In genomic region chr14:64501326-64502171, GRCh38 we compare ENCODE assay signal across 8 cellular contexts. TPM values are rescaled to one million over a fixed set of nuclear protein-coding genes. Genes with fewer than 3 reads are reported as not detected.
DNase-seq lines count a peak whose midpoint lies in the region; ATAC-seq, FAIRE-seq and TF ChIP-seq lines count a peak whose summit lies in the region.

No MANE protein-coding gene starts in this region.

- 27% methylated on average over 8 of the region's 8 CpGs for WGBS in mesenchymal stem cell
- WGBS in urinary bladder, result 31% methylated on average over 8 of the region's 8 CpGs

- H3K4me2 ChIP-seq in mesenchymal stem cell (ENCODE audit: low read length, poor library complexity, severe bottlenecking), result peak overlapping the region; percentile 55

- H3K27me3 Mint-ChIP-seq in activated CD8-positive, alpha-beta memory T cell treated with anti-CD3 and anti-CD28 coated beads, Interleukin-2, amount 10 ng/mL, durations not matched to agents 7 days and 5 days, result no peaks in the 10 kb centered on the region
- H3K27me3 Mint-ChIP-seq in chondrocyte (ENCODE audit: low read depth), result no peaks in the 10 kb centered on the region

- H3K4me3 Mint-ChIP-seq in activated CD8-positive, alpha-beta memory T cell treated with anti-CD3 and anti-CD28 coated beads, Interleukin-2, amount 10 ng/mL, durations not matched to agents 7 days and 5 days, result peak overlapping the region; percentile 91
- peak overlapping the region; percentile 43 for H3K4me3 Mint-ChIP-seq in chondrocyte (ENCODE audit: unreplicated experiment)

- H2BK15ac ChIP-seq in mesenchymal stem cell (ENCODE audit: low read depth, poor library complexity, severe bottlenecking), result no peak overlapping the region

- peaks cover 43% of the 10 kb centered on the region for H3K4me1 Mint-ChIP-seq in activated CD8-positive, alpha-beta memory T cell treated with anti-CD3 and anti-CD28 coated beads, Interleukin-2, amount 10 ng/mL, durations not matched to agents 7 days and 5 days
- peaks cover 46% of the 10 kb centered on the region for H3K4me1 Mint-ChIP-seq in chondrocyte (ENCODE audit: low read depth)

- no peak overlapping the region for H3K23ac ChIP-seq in mesenchymal stem cell (ENCODE audit: low read length in 2 of 2)

- H3K14ac ChIP-seq in mesenchymal stem cell (ENCODE audit: low read length in 2 of 2), result no peak overlapping the region

- peak; percentile 49 for DNase-seq in activated CD8-positive, alpha-beta memory T cell treated with anti-CD3 and anti-CD28 coated beads, Interleukin-2, amount 10 ng/mL, durations not matched to agents 7 days and 5 days
- DNase-seq in activated CD8-positive, alpha-beta memory T cell treated with anti-CD3 and anti-CD28 coated beads, Interleukin-2, amount 50 U/mL, for 48 hours, result no peak
- DNase-seq in RCC 7860 (ENCODE audit: low spot score), result peak; percentile 69
- DNase-seq in chondrocyte (ENCODE audit: low spot score), result no peak
- DNase-seq in mesenchymal stem cell, result peak; percentile 88
- DNase-seq in GM10266 (ENCODE audit: extremely low spot score), result no peak
- DNase-seq in putamen (ENCODE audit: low spot score), result no peak

- CTCF ChIA-PET in activated CD8-positive, alpha-beta memory T cell treated with anti-CD3 and anti-CD28 coated beads, Interleukin-2, amount 10 ng/mL, durations not matched to agents 7 days and 5 days (lab: Charles Lee), result interaction anchor here (1.0 to 3.3 kb wide), 9 partner anchors 10 to 72 kb away, joined by 3 to 22 read pairs (median 4); no protein-coding TSS in a partner anchor

- no peak overlapping the region for H2BK120ac ChIP-seq in mesenchymal stem cell (ENCODE audit: low read depth, low read length)

- no peak for ATAC-seq in activated CD8-positive, alpha-beta memory T cell treated with anti-CD3 and anti-CD28 coated beads, Interleukin-2, amount 10 ng/mL, durations not matched to agents 7 days and 5 days

- peak overlapping the region; percentile 22 for H4K8ac ChIP-seq in mesenchymal stem cell (ENCODE audit: low read length)

- no peaks in the 10 kb centered on the region for H3K9me3 ChIP-seq in mesenchymal stem cell (ENCODE audit: control insufficient read depth, low read length)

- H2AFZ ChIP-seq in mesenchymal stem cell (ENCODE audit: low read depth, low read length), result no peak overlapping the region

- H4K91ac ChIP-seq in mesenchymal stem cell (ENCODE audit: low read length), result peak overlapping the region; percentile 14

- H3K4ac ChIP-seq in mesenchymal stem cell (ENCODE audit: low read depth in 1 of 2, low read length in 2 of 2), result peak overlapping the region; percentile 37 to 81

- TF ChIP-seq CTCF in chondrocyte (IDR thresholded peaks at IDR 0.05) (peak; percentile 41), GM10266 (IDR thresholded peaks at IDR 0.05; ENCODE audit: control insufficient read depth, insufficient read depth, low read depth, missing control alignments) (no peak)

- H3K27ac Mint-ChIP-seq in activated CD8-positive, alpha-beta memory T cell treated with anti-CD3 and anti-CD28 coated beads, Interleukin-2, amount 10 ng/mL, durations not matched to agents 7 days and 5 days, result peak overlapping the region; percentile 99
- H3K27ac Mint-ChIP-seq in chondrocyte (ENCODE audit: unreplicated experiment), result peak overlapping the region; percentile 63

- H3K9ac ChIP-seq in mesenchymal stem cell (ENCODE audit: low read length), result peak overlapping the region; percentile 97

- H3K4me3 ChIP-seq in mesenchymal stem cell (ENCODE audit: insufficient read depth in 1 of 2, low read depth in 1 of 2, low read length in 2 of 2) (peak overlapping the region in 1 of 2 experiments; percentile 93), urinary bladder (ENCODE audit: low read depth, low read length) (peak overlapping the region; percentile 7)

- no peaks in the 10 kb centered on the region for H3K27me3 ChIP-seq in mesenchymal stem cell (ENCODE audit: control insufficient read depth in 1 of 2, insufficient read depth in 1 of 2, low read length in 2 of 2)

- H3K79me1 ChIP-seq in mesenchymal stem cell (replicated peaks; ENCODE audit: low read length, poor library complexity, severe bottlenecking), result peaks cover 4% of the 10 kb centered on the region

- H2BK12ac ChIP-seq in mesenchymal stem cell (ENCODE audit: low read length in 2 of 2), result peak overlapping the region; percentile 22 to 64

- no peaks in the 10 kb centered on the region for H3K9me3 Mint-ChIP-seq in activated CD8-positive, alpha-beta memory T cell treated with anti-CD3 and anti-CD28 coated beads, Interleukin-2, amount 10 ng/mL, durations not matched to agents 7 days and 5 days (ENCODE audit: low read depth)
- H3K9me3 Mint-ChIP-seq in chondrocyte (ENCODE audit: low read depth), result no peaks in the 10 kb centered on the region

- H2BK5ac ChIP-seq in mesenchymal stem cell (ENCODE audit: low read depth, low read length, poor library complexity, severe bottlenecking), result no peak overlapping the region

- H3K4me1 ChIP-seq in mesenchymal stem cell (ENCODE audit: control insufficient read depth, insufficient read depth, low read depth, low read length) (peaks cover 11% of the 10 kb centered on the region), urinary bladder (ENCODE audit: insufficient read depth) (peaks cover 1% of the 10 kb centered on the region)

- peak overlapping the region; percentile 69 for H2AK5ac ChIP-seq in mesenchymal stem cell (ENCODE audit: low read length, severe bottlenecking)

- peaks cover 56% of the 10 kb centered on the region for H3K36me3 Mint-ChIP-seq in activated CD8-positive, alpha-beta memory T cell treated with anti-CD3 and anti-CD28 coated beads, Interleukin-2, amount 10 ng/mL, durations not matched to agents 7 days and 5 days
- no peaks in the 10 kb centered on the region for H3K36me3 Mint-ChIP-seq in chondrocyte (ENCODE audit: low read depth)

- peaks cover 0 to 16% of the 10 kb centered on the region in 2 experiments for H3K36me3 ChIP-seq in mesenchymal stem cell (ENCODE audit: control insufficient read depth in 1 of 2, insufficient read depth in 2 of 2, low read depth in 1 of 2, low read length in 2 of 2)
- peaks cover 2% of the 10 kb centered on the region for H3K36me3 ChIP-seq in urinary bladder (ENCODE audit: insufficient read depth)

- FAIRE-seq in RCC 7860 (lab: Jason Lieb, UNC), result peak; percentile 26

- H3K18ac ChIP-seq in mesenchymal stem cell (ENCODE audit: low read depth in 1 of 2, low read length in 2 of 2), result peak overlapping the region; percentile 63 to 69

- H3K27ac ChIP-seq in mesenchymal stem cell (ENCODE audit: low read length, poor library complexity, severe bottlenecking) (peak overlapping the region; percentile 13), urinary bladder (ENCODE audit: low read depth) (peak overlapping the region; percentile 72)

RNA-seq across cellular contexts. Expression of gene ZBTB25, which starts 2.1 kb away (rescaled TPM):
- total RNA-seq in activated CD8-positive, alpha-beta memory T cell treated with anti-CD3 and anti-CD28 coated beads, Interleukin-2, amount 10 ng/mL, durations not matched to agents 7 days and 5 days, result 10 to 100 TPM; 31.4 to 42.8 TPM
- total RNA-seq in chondrocyte, result 9.3 to 12.1 TPM (median 9.7 TPM) in 3 replicates
- polyA plus RNA-seq in mesenchymal stem cell (2013, experiment 1 of 2), result 5.2 TPM
- polyA plus RNA-seq in mesenchymal stem cell (2013, experiment 2 of 2), result 5.1 TPM
- 14.5 TPM for total RNA-seq in urinary bladder
- polyA plus RNA-seq in urinary bladder, result 5.9 TPM

RNA-seq across cellular contexts. Expression of gene ZBTB1, which starts 3.0 kb away (rescaled TPM):
- 10 to 100 TPM; 73.3 to 84.2 TPM for total RNA-seq in activated CD8-positive, alpha-beta memory T cell treated with anti-CD3 and anti-CD28 coated beads, Interleukin-2, amount 10 ng/mL, durations not matched to agents 7 days and 5 days
- total RNA-seq in chondrocyte (48.5 to 49.9 TPM (median 49.3 TPM) in 3 replicates), urinary bladder (96.6 TPM)
- 26.9 TPM for polyA plus RNA-seq in mesenchymal stem cell (2013, experiment 1 of 2)
- polyA plus RNA-seq in mesenchymal stem cell (2013, experiment 2 of 2), result 27.7 TPM
- 24.1 TPM for polyA plus RNA-seq in urinary bladder

RNA-seq across cellular contexts. Expression of gene AKAP5, which starts 36.2 kb away (rescaled TPM):
- 10 to 100 TPM in 1 of 2 experiments, 1 to 10 TPM in 1; 8.8 to 23.2 TPM for total RNA-seq in activated CD8-positive, alpha-beta memory T cell treated with anti-CD3 and anti-CD28 coated beads, Interleukin-2, amount 10 ng/mL, durations not matched to agents 7 days and 5 days
- total RNA-seq in chondrocyte (4.2 to 9.0 TPM (median 4.3 TPM) in 3 replicates), urinary bladder (5.6 TPM)
- 0.77 TPM for polyA plus RNA-seq in mesenchymal stem cell (2013, experiment 1 of 2)
- polyA plus RNA-seq in mesenchymal stem cell (2013, experiment 2 of 2), result 0.88 TPM
- polyA plus RNA-seq in urinary bladder, result 0.35 TPM

RNA-seq across cellular contexts. Expression of gene HSPA2, which starts 39.0 kb away (rescaled TPM):
- 1 to 10 TPM; 7.2 to 7.3 TPM for total RNA-seq in activated CD8-positive, alpha-beta memory T cell treated with anti-CD3 and anti-CD28 coated beads, Interleukin-2, amount 10 ng/mL, durations not matched to agents 7 days and 5 days
- total RNA-seq in chondrocyte (1.2 to 3.2 TPM (median 1.7 TPM) in 3 replicates), urinary bladder (50.8 TPM)
- 2.0 TPM for polyA plus RNA-seq in mesenchymal stem cell (2013, experiment 1 of 2)
- 2.4 TPM for polyA plus RNA-seq in mesenchymal stem cell (2013, experiment 2 of 2)
- 124 TPM for polyA plus RNA-seq in urinary bladder

RNA-seq across cellular contexts. Expression of gene PPP1R36, which starts 48.2 kb away (rescaled TPM):
- not detected for total RNA-seq in activated CD8-positive, alpha-beta memory T cell treated with anti-CD3 and anti-CD28 coated beads, Interleukin-2, amount 10 ng/mL, durations not matched to agents 7 days and 5 days
- total RNA-seq in chondrocyte (0.72 to 1.1 TPM (median 1.0 TPM) in 3 replicates), urinary bladder (1.8 TPM)
- polyA plus RNA-seq in mesenchymal stem cell (2013, experiment 1 of 2), result 0.91 TPM
- polyA plus RNA-seq in mesenchymal stem cell (2013, experiment 2 of 2), result 0.70 TPM
- polyA plus RNA-seq in urinary bladder, result 0.57 TPM

Comparison
In these comparisons a context has a peak if more than half of its experiments do, and no peak if none do; other contexts are left out.
1. DNase-seq: peak in activated CD8-positive, alpha-beta memory T cell treated with anti-CD3 and anti-CD28 coated beads, Interleukin-2, amount 10 ng/mL, durations not matched to agents 7 days and 5 days (single experiment), RCC 7860 (single experiment) and mesenchymal stem cell (single experiment); none in activated CD8-positive, alpha-beta memory T cell treated with anti-CD3 and anti-CD28 coated beads, Interleukin-2, amount 50 U/mL, for 48 hours (single experiment), chondrocyte (single experiment), GM10266 (single experiment) and putamen (single experiment).